In the genomic region with DNA sequence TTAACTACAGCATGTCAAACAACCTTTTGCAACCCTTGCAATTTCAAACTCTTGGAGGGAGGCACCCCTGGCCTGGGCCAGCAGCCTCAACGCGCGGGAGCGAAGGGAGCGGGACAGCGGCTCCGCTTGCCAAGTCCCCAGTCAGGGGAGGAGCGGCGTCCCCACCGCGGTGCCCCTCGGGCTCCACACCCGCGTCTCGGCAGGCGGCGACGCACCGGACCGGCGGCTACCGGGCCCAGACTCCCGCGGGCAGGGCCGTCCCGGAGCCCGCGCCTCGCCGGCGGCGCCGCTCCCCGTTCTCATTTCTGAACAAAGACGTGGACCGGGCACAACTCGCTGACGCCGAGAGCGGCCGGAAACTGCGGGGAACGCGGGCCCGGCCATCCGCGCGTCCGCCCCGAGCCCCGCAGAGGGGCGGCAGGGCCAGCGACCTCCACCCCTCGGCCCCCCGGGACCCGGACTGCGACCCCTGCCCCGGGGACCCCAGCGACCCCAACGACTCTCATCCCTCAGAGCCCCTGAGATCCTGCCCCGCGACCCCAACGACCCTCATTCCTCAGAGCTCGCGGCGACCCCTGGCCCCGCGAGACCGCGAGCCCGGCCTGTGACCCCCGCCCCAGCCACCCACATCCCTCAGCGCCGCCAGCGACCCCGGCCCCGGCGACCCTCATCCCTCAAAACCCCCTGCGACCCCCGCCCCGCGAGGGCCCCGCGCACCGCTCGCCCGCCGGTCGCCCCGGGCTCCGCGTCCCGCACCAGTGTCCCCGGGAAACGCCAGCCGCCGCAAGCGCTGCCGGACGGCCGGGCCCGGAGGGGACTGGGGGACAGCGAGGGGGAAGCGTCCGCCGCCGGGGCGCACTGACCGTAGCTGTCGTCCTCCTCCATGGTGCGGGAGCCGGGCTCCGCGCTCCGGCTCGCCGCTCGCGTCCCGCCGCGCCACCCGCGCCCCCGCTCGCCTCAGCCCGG, we compare ENCODE assay signal across 1 cellular context.
TF ChIP-seq lines count a peak whose summit lies in the region.

A gene with protein sequence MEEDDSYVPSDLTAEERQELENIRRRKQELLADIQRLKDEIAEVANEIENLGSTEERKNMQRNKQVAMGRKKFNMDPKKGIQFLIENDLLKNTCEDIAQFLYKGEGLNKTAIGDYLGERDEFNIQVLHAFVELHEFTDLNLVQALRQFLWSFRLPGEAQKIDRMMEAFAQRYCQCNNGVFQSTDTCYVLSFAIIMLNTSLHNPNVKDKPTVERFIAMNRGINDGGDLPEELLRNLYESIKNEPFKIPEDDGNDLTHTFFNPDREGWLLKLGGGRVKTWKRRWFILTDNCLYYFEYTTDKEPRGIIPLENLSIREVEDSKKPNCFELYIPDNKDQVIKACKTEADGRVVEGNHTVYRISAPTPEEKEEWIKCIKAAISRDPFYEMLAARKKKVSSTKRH (minus strand): TSS at position 935 of the 966 bp plus-strand sequence. CDS start 50 bp downstream, at position 885.

TF ChIP-seq in WTC11, 78 proteins besides CTCF, POLR2A, EP300 and RAD21 (continued from another document):
- TF ChIP-seq, protein P1, sequence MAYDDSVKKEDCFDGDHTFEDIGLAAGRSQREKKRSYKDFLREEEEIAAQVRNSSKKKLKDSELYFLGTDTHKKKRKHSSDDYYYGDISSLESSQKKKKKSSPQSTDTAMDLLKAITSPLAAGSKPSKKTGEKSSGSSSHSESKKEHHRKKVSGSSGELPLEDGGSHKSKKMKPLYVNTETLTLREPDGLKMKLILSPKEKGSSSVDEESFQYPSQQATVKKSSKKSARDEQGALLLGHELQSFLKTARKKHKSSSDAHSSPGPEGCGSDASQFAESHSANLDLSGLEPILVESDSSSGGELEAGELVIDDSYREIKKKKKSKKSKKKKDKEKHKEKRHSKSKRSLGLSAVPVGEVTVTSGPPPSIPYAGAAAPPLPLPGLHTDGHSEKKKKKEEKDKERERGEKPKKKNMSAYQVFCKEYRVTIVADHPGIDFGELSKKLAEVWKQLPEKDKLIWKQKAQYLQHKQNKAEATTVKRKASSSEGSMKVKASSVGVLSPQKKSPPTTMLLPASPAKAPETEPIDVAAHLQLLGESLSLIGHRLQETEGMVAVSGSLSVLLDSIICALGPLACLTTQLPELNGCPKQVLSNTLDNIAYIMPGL (CRISPR knock-in tag; IDR thresholded peaks at IDR 0.05), result peak; percentile 67; the same call in 1 of the 2 replicates
- TF ChIP-seq, protein P2, sequence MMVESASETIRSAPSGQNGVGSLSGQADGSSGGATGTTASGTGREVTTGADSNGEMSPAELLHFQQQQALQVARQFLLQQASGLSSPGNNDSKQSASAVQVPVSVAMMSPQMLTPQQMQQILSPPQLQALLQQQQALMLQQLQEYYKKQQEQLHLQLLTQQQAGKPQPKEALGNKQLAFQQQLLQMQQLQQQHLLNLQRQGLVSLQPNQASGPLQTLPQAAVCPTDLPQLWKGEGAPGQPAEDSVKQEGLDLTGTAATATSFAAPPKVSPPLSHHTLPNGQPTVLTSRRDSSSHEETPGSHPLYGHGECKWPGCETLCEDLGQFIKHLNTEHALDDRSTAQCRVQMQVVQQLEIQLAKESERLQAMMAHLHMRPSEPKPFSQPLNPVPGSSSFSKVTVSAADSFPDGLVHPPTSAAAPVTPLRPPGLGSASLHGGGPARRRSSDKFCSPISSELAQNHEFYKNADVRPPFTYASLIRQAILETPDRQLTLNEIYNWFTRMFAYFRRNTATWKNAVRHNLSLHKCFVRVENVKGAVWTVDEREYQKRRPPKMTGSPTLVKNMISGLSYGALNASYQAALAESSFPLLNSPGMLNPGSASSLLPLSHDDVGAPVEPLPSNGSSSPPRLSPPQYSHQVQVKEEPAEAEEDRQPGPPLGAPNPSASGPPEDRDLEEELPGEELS (CRISPR knock-in tag; IDR thresholded peaks at IDR 0.05), result peak; percentile 51; the same call in 1 of the 2 replicates
- no peak for TF ChIP-seq ZNF232 (CRISPR knock-in tag; IDR thresholded peaks at IDR 0.05)
TF ChIP-seq in WTC11: peak in this region for 2.
